ENCODE assay signal across 8 cellular contexts in the genomic region with DNA sequence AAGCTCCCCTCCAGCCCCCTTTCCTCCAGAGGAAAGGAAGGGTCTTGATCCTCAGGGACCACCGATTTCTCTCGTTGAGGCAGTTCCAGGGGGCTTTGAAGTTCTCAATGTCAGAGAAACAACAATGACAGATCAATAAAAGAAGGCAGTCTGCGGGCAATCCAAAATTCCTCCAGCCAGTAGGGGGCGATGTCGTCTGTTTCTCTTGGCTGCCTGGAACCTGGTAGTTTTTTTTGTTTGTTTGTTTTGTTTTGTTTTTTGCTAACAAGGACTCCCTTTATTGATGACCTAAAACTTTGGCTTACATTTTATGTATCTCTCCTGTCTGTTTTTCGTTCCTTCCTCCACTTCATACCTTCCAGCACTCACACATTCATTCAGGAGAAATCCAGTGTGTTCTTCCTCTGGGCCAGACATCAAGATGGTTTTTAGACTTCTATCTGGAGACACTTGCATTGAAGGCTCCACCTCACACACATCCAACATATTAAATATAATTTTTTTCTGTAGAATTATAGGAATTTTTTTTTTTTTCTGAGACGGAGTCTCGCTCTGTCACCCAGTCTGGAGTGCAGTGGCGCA.
DNase-seq lines count a peak whose midpoint lies in the region; ATAC-seq and TF ChIP-seq lines count a peak whose summit lies in the region.

No MANE protein-coding gene starts in this region.

- no peak overlapping the region for H3K4me3 Mint-ChIP-seq in activated CD8-positive, alpha-beta T cell treated with anti-CD3 and anti-CD28 coated beads, Interleukin-2, amount 10 ng/mL, durations not matched to agents 7 days and 5 days

- H3K27me3 Mint-ChIP-seq in activated CD8-positive, alpha-beta T cell treated with anti-CD3 and anti-CD28 coated beads, Interleukin-2, amount 10 ng/mL, durations not matched to agents 7 days and 5 days (ENCODE audit: low read depth): peaks cover 9% of the 10 kb centered on the region

- in situ Hi-C loops in Caki2 (cut with HindIII; ENCODE audit: low pct_unique_long_range_greater_than_20kb, low sequenced_read_pairs): no loop called here

- CTCF ChIA-PET in activated CD8-positive, alpha-beta T cell treated with anti-CD3 and anti-CD28 coated beads, Interleukin-2, amount 10 ng/mL, durations not matched to agents 7 days and 5 days (lab: Charles Lee): interaction anchor here (0.7 to 3.6 kb wide), 28 partner anchors 9 to 759 kb away, joined by 3 to 24 read pairs (median 4); a partner anchor contains a TSS

- TF ChIP-seq CTCF in LNCaP clone FGC (IDR thresholded peaks at IDR 0.05; ENCODE audit: control insufficient read depth, extremely low read depth, insufficient read depth) (peak; percentile 59), epithelial cell of proximal tubule (conservative IDR thresholded peaks at IDR 0.05; ENCODE audit: low read depth, low read length) (peak; percentile 83)

- H3K4me1 Mint-ChIP-seq in activated CD8-positive, alpha-beta T cell treated with anti-CD3 and anti-CD28 coated beads, Interleukin-2, amount 10 ng/mL, durations not matched to agents 7 days and 5 days (ENCODE audit: low read depth): peaks cover 79% of the 10 kb centered on the region

- no peak overlapping the region for H3K27ac Mint-ChIP-seq in activated CD8-positive, alpha-beta T cell treated with anti-CD3 and anti-CD28 coated beads, Interleukin-2, amount 10 ng/mL, durations not matched to agents 7 days and 5 days

- peaks cover 7% of the 10 kb centered on the region for H3K36me3 Mint-ChIP-seq in activated CD8-positive, alpha-beta T cell treated with anti-CD3 and anti-CD28 coated beads, Interleukin-2, amount 10 ng/mL, durations not matched to agents 7 days and 5 days (ENCODE audit: low read depth)

- peak; percentile 56 for ATAC-seq in activated CD8-positive, alpha-beta T cell treated with anti-CD3 and anti-CD28 coated beads, Interleukin-2, amount 10 ng/mL, durations not matched to agents 7 days and 5 days
- ATAC-seq in HG02763 (IDR thresholded peaks at IDR 0.05; ENCODE audit: unreplicated experiment): no peak

- no peaks in the 10 kb centered on the region for H3K9me3 Mint-ChIP-seq in activated CD8-positive, alpha-beta T cell treated with anti-CD3 and anti-CD28 coated beads, Interleukin-2, amount 10 ng/mL, durations not matched to agents 7 days and 5 days (ENCODE audit: insufficient read depth)

- H3K4me3 ChIP-seq in LNCaP clone FGC (ENCODE audit: low read depth, low read length) (no peak overlapping the region), epithelial cell of proximal tubule (ENCODE audit: low read depth, low read length) (no peak overlapping the region)

- peak; percentile 8 for DNase-seq in Caki2 (ENCODE audit: low read depth)
- no peak for DNase-seq in LNCaP clone FGC (ENCODE audit: low read depth)
- peak; percentile 81 for DNase-seq in activated CD8-positive, alpha-beta T cell treated with anti-CD3 and anti-CD28 coated beads, Interleukin-2, amount 10 ng/mL, durations not matched to agents 7 days and 5 days
- DNase-seq in epithelial cell of proximal tubule (ENCODE audit: low read depth): no peak
- DNase-seq in retina: peak; percentile 49
- no peak for DNase-seq in NCI-H2107 treated with DMSO at 0.1 percent for 48 hours (lab: John Stamatoyannopoulos, UW; ENCODE audit: unreplicated experiment)
- DNase-seq in putamen (ENCODE audit: low spot score): no peak

- POLR2A ChIA-PET in activated CD8-positive, alpha-beta T cell treated with anti-CD3 and anti-CD28 coated beads, Interleukin-2, amount 10 ng/mL, durations not matched to agents 7 days and 5 days (lab: Charles Lee): interaction anchor here (0.6 kb wide), 1 partner anchor 63 kb away, joined by 3 read pairs; no protein-coding TSS in a partner anchor

Comparison
In these comparisons a context has a peak if more than half of its experiments do, and no peak if none do; other contexts are left out.
1. DNase-seq: peak in Caki2 (single experiment), activated CD8-positive, alpha-beta T cell treated with anti-CD3 and anti-CD28 coated beads, Interleukin-2, amount 10 ng/mL, durations not matched to agents 7 days and 5 days (single experiment) and retina (single experiment); none in LNCaP clone FGC (single experiment), epithelial cell of proximal tubule (single experiment), NCI-H2107 treated with DMSO at 0.1 percent for 48 hours (single experiment) and putamen (single experiment).